In genomic region chr12:76560083-76560491, GRCh38 we compare ENCODE assay signal across 8 cellular contexts. TPM values are rescaled to one million over a fixed set of nuclear protein-coding genes. Genes with fewer than 3 reads are reported as not detected.
DNase-seq lines count a peak whose midpoint lies in the region; ATAC-seq and TF ChIP-seq lines count a peak whose summit lies in the region.

No MANE protein-coding gene starts in this region.

- ATAC-seq in GM21360 (IDR thresholded peaks at IDR 0.05; ENCODE audit: unreplicated experiment): peak; percentile 37
- no peak for ATAC-seq in natural killer cell treated with Interleukin-12 subunit alpha and Interleukin-12 subunit beta and Interleukin-15 and Interleukin-18, amount 100 ng/mL, for 72 hours

- H3K27ac Mint-ChIP-seq in natural killer cell treated with Interleukin-12 subunit alpha and Interleukin-12 subunit beta and Interleukin-15 and Interleukin-18, amount 100 ng/mL, for 72 hours: peak overlapping the region; percentile 90 to 92

- no peaks in the 10 kb centered on the region for H3K27me3 Mint-ChIP-seq in natural killer cell treated with Interleukin-12 subunit alpha and Interleukin-12 subunit beta and Interleukin-15 and Interleukin-18, amount 100 ng/mL, for 72 hours

- no peaks in the 10 kb centered on the region for H3K9me3 ChIP-seq in KOPT-K1 (ENCODE audit: insufficient read depth, low read length, poor library complexity, severe bottlenecking)

- peaks cover 20 to 23% of the 10 kb centered on the region in 2 donors for H3K4me1 Mint-ChIP-seq in natural killer cell treated with Interleukin-12 subunit alpha and Interleukin-12 subunit beta and Interleukin-15 and Interleukin-18, amount 100 ng/mL, for 72 hours (ENCODE audit: low read depth in 2 of 2)

- DNase-seq in CD1c-positive myeloid dendritic cell (ENCODE audit: extremely low spot score) (peak; percentile 50), choroid plexus epithelial cell (ENCODE audit: low read depth) (no peak), D341Med (ENCODE audit: low spot score) (no peak), NCI-H2081 treated with DMSO at 0.1 percent for 48 hours (lab: John Stamatoyannopoulos, UW) (no peak), SKM-1 (lab: John Stamatoyannopoulos, UW; ENCODE audit: unreplicated experiment) (no peak)
- DNase-seq in natural killer cell treated with Interleukin-12 subunit alpha and Interleukin-12 subunit beta and Interleukin-15 and Interleukin-18, amount 100 ng/mL, for 72 hours (ENCODE audit: low spot score): no peak

- no peaks in the 10 kb centered on the region for H3K9me3 Mint-ChIP-seq in natural killer cell treated with Interleukin-12 subunit alpha and Interleukin-12 subunit beta and Interleukin-15 and Interleukin-18, amount 100 ng/mL, for 72 hours

- peak overlapping the region; percentile 90 for H3K27ac ChIP-seq in KOPT-K1 (ENCODE audit: low read depth, low read length, poor library complexity, severe bottlenecking)

- peak overlapping the region; percentile 95 for H3K4me3 ChIP-seq in choroid plexus epithelial cell (ENCODE audit: low read depth, low read length)

- no peaks in the 10 kb centered on the region for H3K36me3 Mint-ChIP-seq in natural killer cell treated with Interleukin-12 subunit alpha and Interleukin-12 subunit beta and Interleukin-15 and Interleukin-18, amount 100 ng/mL, for 72 hours

- peak overlapping the region; percentile 98 for H3K4me3 Mint-ChIP-seq in natural killer cell treated with Interleukin-12 subunit alpha and Interleukin-12 subunit beta and Interleukin-15 and Interleukin-18, amount 100 ng/mL, for 72 hours

- TF ChIP-seq CTCF in choroid plexus epithelial cell (conservative IDR thresholded peaks at IDR 0.05; ENCODE audit: low read depth, low read length): no peak

- H3K36me3 ChIP-seq in KOPT-K1 (ENCODE audit: insufficient read depth, low read length): no peaks in the 10 kb centered on the region; the same call in 1 of the 2 replicates

RNA-seq across cellular contexts. Expression of gene OSBPL8, which starts 0.5 kb away (rescaled TPM):
- 100 to 1,000 TPM in 1 of 2 donors, 10 to 100 TPM in 1; 99.0 to 105 TPM for total RNA-seq in natural killer cell treated with Interleukin-12 subunit alpha and Interleukin-12 subunit beta and Interleukin-15 and Interleukin-18, amount 100 ng/mL, for 72 hours
